In the genomic region with DNA sequence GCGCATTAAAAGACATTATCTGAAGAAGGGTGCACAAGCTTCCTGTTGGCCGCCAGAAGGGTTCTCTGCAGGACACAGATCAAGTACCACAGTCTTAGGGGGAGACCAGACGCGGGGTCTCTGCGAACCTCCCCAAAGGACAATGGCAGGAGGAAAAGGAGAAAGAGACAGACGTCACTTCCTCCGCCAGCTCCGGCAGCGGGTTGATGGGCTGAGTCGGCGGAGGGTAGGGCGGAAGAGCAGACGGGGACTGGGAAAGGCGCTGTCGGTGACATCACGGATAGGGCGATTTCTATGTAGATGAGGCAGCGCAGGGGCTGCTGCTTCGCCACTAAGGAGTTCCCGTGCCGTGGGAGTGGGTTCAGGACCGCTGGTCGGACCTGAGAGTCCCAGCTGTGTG, we compare ENCODE assay signal across 8 cellular contexts. TPM values are rescaled to one million over a fixed set of nuclear protein-coding genes. Genes with fewer than 3 reads are reported as not detected.
DNase-seq lines count a peak whose midpoint lies in the region; ATAC-seq and TF ChIP-seq lines count a peak whose summit lies in the region.
"Not testable (repeated sequence)": the region's sequence is repeated elsewhere in the genome, so short reads cannot be mapped to it uniquely, and the experiment has no call there.

No MANE protein-coding gene starts in this region.

- peak overlapping the region; percentile 90 to 100 (median 98) for H3K4me3 Mint-ChIP-seq in naive thymus-derived CD4-positive, alpha-beta T cell

- H2AFZ ChIP-seq in HCT116 (ENCODE audit: low read depth, low read length, poor library complexity, severe bottlenecking): not testable (repeated sequence)

- H3K36me3 Mint-ChIP-seq in naive thymus-derived CD4-positive, alpha-beta T cell: not testable (repeated sequence)

- peak; percentile 66 for ATAC-seq in HCT116
- ATAC-seq in naive thymus-derived CD4-positive, alpha-beta T cell: peak; percentile 55

- peak overlapping the region; percentile 26 to 44; a peak in 3 of 4 replicates for H3K4me3 ChIP-seq in HCT116 (replicated peaks in 1 of 2; ENCODE audit: low read depth in 1 of 2, low read length in 2 of 2)
- H3K4me3 ChIP-seq in naive thymus-derived CD4-positive, alpha-beta T cell (ENCODE audit: low read length): peak overlapping the region; percentile 47

- H3K27ac ChIP-seq in HCT116 (ENCODE audit: low read depth, low read length): peak overlapping the region; percentile 52
- H3K27ac ChIP-seq in naive thymus-derived CD4-positive, alpha-beta T cell (ENCODE audit: low read depth, low read length): peak overlapping the region; percentile 75

- H3K4me1 ChIP-seq in HCT116 (ENCODE audit: control insufficient read depth in 1 of 2, insufficient read depth in 2 of 2, low read length in 2 of 2); naive thymus-derived CD4-positive, alpha-beta T cell (ENCODE audit: control insufficient read depth in 2 of 2, insufficient read depth in 2 of 2, low read length in 2 of 2): not testable (repeated sequence)

- BruUV-seq in HCT116 (replicated peaks; lab: Mats Ljungman, UMichigan): not testable (repeated sequence)

- peak overlapping the region; percentile 63 for H3K4me2 ChIP-seq in HCT116 (ENCODE audit: low read length)

- not testable (repeated sequence) for H3K9me3 Mint-ChIP-seq in naive thymus-derived CD4-positive, alpha-beta T cell

- 0 out of 2 replicates have a peak, but pooled peaks have one; percentile 5 for TF ChIP-seq RAD21 in HCT116 (IDR thresholded peaks at IDR 0.05; ENCODE audit: low read depth)

- H3K27me3 ChIP-seq in HCT116 (ENCODE audit: insufficient read depth, low read length); naive thymus-derived CD4-positive, alpha-beta T cell (ENCODE audit: control insufficient read depth in 2 of 2, insufficient read depth in 2 of 2, low read length in 2 of 2): not testable (repeated sequence)

- H4K20me1 ChIP-seq in HCT116 (ENCODE audit: insufficient read depth): not testable (repeated sequence)

- peak overlapping the region; percentile 44 for H3K9ac ChIP-seq in HCT116 (ENCODE audit: low read length)

- H3K27me3 Mint-ChIP-seq in naive thymus-derived CD4-positive, alpha-beta T cell: not testable (repeated sequence)

- H3K27ac Mint-ChIP-seq in naive thymus-derived CD4-positive, alpha-beta T cell: peak overlapping the region; percentile 93 to 99 (median 99)

- TF ChIP-seq POLR2A in HCT116 (IDR thresholded peaks at IDR 0.05; ENCODE audit: borderline replicate concordance, extremely low read depth, insufficient read depth, insufficient read length): not testable (repeated sequence)

- POLR2A ChIA-PET in HCT116 (lab: Charles Lee): interaction anchor here (0.6 to 1.8 kb wide), 5 partner anchors 119 to 258 kb away, joined by 3 to 37 read pairs (median 5); no protein-coding TSS in a partner anchor
- POLR2A ChIA-PET in naive thymus-derived CD4-positive, alpha-beta T cell (lab: Charles Lee): interaction anchor here (0.6 kb wide), 1 partner anchor 149 kb away, joined by 4 read pairs; no protein-coding TSS in a partner anchor

- not testable (repeated sequence) for H3K79me2 ChIP-seq in HCT116 (ENCODE audit: insufficient read depth, low read length)

- not testable (repeated sequence) for TF ChIP-seq CTCF in HCT116 (IDR thresholded peaks at IDR 0.05 in 2 of 3, conservative IDR thresholded peaks at IDR 0.05 in 1 of 3; ENCODE audit: borderline replicate concordance in 1 of 3, insufficient read depth in 1 of 3, low read depth in 2 of 3, low read length in 2 of 3)

- not testable (repeated sequence) for H3K9me3 ChIP-seq in HCT116 (ENCODE audit: control insufficient read depth in 1 of 2, insufficient read depth in 1 of 2, low read depth in 1 of 2, low read length in 2 of 2); naive thymus-derived CD4-positive, alpha-beta T cell (ENCODE audit: control insufficient read depth in 2 of 3, low read length in 3 of 3)

- CTCF ChIA-PET in HCT116 (lab: Charles Lee); naive thymus-derived CD4-positive, alpha-beta T cell (lab: Charles Lee): not testable (repeated sequence)

- not testable (repeated sequence) for H3K36me3 ChIP-seq in HCT116 (ENCODE audit: control insufficient read depth in 1 of 2, insufficient read depth in 2 of 2, low read length in 2 of 2); naive thymus-derived CD4-positive, alpha-beta T cell (ENCODE audit: control insufficient read depth in 2 of 3, insufficient read depth in 3 of 3, low read length in 3 of 3)

- RAD21 ChIA-PET in HCT116 (lab: Charles Lee; ENCODE audit: low non-redundant PET in 1 of 2, low total read pairs in 2 of 2, uncharacterized antibody in 2 of 2, unreplicated experiment in 2 of 2): not testable (repeated sequence)

- not testable (repeated sequence) for H3K4me1 Mint-ChIP-seq in naive thymus-derived CD4-positive, alpha-beta T cell

- H3K9me2 ChIP-seq in HCT116 (ENCODE audit: insufficient read depth): not testable (repeated sequence)

- intact Hi-C loops in HCT116 (cut with micrococcal nuclease): loop anchor here (10.0 kb wide), 1 partner anchor 257 kb away; no protein-coding TSS in a partner anchor
- intact Hi-C loops in naive thymus-derived CD4-positive, alpha-beta T cell (cut with micrococcal nuclease): loop anchor here (10.0 kb wide), 1 partner anchor 147 kb away; no protein-coding TSS in a partner anchor

- DNase-seq in COLO668 (lab: John Stamatoyannopoulos, UW; ENCODE audit: unreplicated experiment): peak; percentile 90
- peak; percentile 86 for DNase-seq in HCT116 (ENCODE audit: low read depth, low spot score)
- DNase-seq in NCI-H128 (lab: John Stamatoyannopoulos, UW; ENCODE audit: unreplicated experiment): peak; percentile 31
- DNase-seq in SKM-1 (lab: John Stamatoyannopoulos, UW; ENCODE audit: unreplicated experiment): peak; percentile 51
- peak; percentile 93 for DNase-seq in activated effector memory CD4-positive, alpha-beta T cell treated with anti-CD3 and anti-CD28 coated beads, Interleukin-2, amount 50 U/mL, for 16 hours
- peak; percentile 77 for DNase-seq in fibroblast of gingiva (ENCODE audit: low read depth)
- peak; percentile 61 to 89 (median 83) for DNase-seq in naive thymus-derived CD4-positive, alpha-beta T cell
- DNase-seq in stimulated activated CD8-positive, alpha-beta memory T cell treated with anti-CD3 and anti-CD28 coated beads, Interleukin-15, amount 100 ng/mL, for 4 hours (ENCODE audit: low read depth in 2 of 2): peak; percentile 68 to 72

RNA-seq across cellular contexts. Expression of a gene that starts 39.0 kb away (rescaled TPM):
- total RNA-seq in HCT116 (2021; ENCODE audit: unreplicated experiment): not detected
- polyA plus RNA-seq in HCT116 (2012): not detected in 2 replicates
- total RNA-seq in naive thymus-derived CD4-positive, alpha-beta T cell: 1 to 10 TPM in 2 of 5 experiments, under 1 TPM in 3; 0.27 to 5.8 (median 0.94) TPM
- under 1 TPM; 0.05 to 0.09 TPM for polyA plus RNA-seq in naive thymus-derived CD4-positive, alpha-beta T cell

Comparison
In these comparisons a context has a peak if more than half of its experiments do, and no peak if none do; other contexts are left out.
1. Peak in every context shown above with its lines: DNase-seq, ATAC-seq, H3K4me3 ChIP-seq and H3K27ac ChIP-seq.
2. DNase-seq: peak in every context shown above with its lines; median percentile 93 in activated effector memory CD4-positive, alpha-beta T cell treated with anti-CD3 and anti-CD28 coated beads, Interleukin-2, amount 50 U/mL, for 16 hours; 90 in COLO668; 86 in HCT116; 83 in naive thymus-derived CD4-positive, alpha-beta T cell; 77 in fibroblast of gingiva; 70 in stimulated activated CD8-positive, alpha-beta memory T cell treated with anti-CD3 and anti-CD28 coated beads, Interleukin-15, amount 100 ng/mL, for 4 hours; 51 in SKM-1; 31 in NCI-H128.